ENCODE assay signal across 2 cellular contexts in the genomic region with DNA sequence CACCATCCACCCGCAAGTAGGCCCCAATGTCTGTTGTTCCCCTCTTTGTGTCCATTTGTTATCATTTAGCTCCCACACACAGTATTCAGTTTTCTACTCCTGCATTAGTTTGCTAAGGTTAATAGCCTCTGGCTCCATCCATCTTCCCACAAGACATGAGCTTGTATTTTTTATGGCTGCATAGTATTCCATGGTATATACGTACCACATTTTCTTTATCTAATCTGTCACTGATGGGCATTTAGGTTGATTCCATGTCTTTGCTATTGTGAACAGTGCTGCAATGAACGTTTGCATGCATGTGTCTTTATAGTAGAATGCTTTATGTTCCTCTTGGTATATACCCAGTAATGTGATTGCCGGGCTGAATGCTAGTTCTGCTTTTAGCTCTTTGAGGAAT.
A peak's percentile ranks its signal among the peaks of the same experiment; 100 is the strongest.
TF ChIP-seq lines count a peak whose summit lies in the region.

No MANE protein-coding gene starts in this region.

TF ChIP-seq in HEK293, 187 proteins besides CTCF, POLR2A, EP300 and RAD21 (continued from another document):
- TF ChIP-seq, protein P1, sequence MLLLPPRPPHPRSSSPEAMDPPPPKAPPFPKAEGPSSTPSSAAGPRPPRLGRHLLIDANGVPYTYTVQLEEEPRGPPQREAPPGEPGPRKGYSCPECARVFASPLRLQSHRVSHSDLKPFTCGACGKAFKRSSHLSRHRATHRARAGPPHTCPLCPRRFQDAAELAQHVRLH (tag by site-specific recombination; IDR thresholded peaks at IDR 0.05) = peak; percentile 49; the same call in 1 of the 2 replicates
- TF ChIP-seq ZNF335 (tag by site-specific recombination; conservative IDR thresholded peaks at IDR 0.05) (no peak), ZNF221 (tag by site-specific recombination; IDR thresholded peaks at IDR 0.05; ENCODE audit: borderline replicate concordance) (no peak), ZNF404 (tag by site-specific recombination; IDR thresholded peaks at IDR 0.05) (no peak), ZNF146 (tag by site-specific recombination; IDR thresholded peaks at IDR 0.05) (peak; percentile 94), SALL2 (tag by site-specific recombination; IDR thresholded peaks at IDR 0.05; ENCODE audit: borderline replicate concordance) (no peak)
- TF ChIP-seq, protein P2, sequence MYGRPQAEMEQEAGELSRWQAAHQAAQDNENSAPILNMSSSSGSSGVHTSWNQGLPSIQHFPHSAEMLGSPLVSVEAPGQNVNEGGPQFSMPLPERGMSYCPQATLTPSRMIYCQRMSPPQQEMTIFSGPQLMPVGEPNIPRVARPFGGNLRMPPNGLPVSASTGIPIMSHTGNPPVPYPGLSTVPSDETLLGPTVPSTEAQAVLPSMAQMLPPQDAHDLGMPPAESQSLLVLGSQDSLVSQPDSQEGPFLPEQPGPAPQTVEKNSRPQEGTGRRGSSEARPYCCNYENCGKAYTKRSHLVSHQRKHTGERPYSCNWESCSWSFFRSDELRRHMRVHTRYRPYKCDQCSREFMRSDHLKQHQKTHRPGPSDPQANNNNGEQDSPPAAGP (tag by site-specific recombination; IDR thresholded peaks at IDR 0.05) = no peak

TF ChIP-seq in WTC11, 78 proteins besides CTCF, POLR2A, EP300 and RAD21:
- TF ChIP-seq, protein P3, sequence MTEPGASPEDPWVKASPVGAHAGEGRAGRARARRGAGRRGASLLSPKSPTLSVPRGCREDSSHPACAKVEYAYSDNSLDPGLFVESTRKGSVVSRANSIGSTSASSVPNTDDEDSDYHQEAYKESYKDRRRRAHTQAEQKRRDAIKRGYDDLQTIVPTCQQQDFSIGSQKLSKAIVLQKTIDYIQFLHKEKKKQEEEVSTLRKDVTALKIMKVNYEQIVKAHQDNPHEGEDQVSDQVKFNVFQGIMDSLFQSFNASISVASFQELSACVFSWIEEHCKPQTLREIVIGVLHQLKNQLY (CRISPR knock-in tag; IDR thresholded peaks at IDR 0.05) = no peak
- TF ChIP-seq ZNF121 (CRISPR knock-in tag; IDR thresholded peaks at IDR 0.05) (no peak), OVOL2 (CRISPR knock-in tag; IDR thresholded peaks at IDR 0.05; ENCODE audit: borderline replicate concordance) (no peak), CREM (CRISPR knock-in tag; IDR thresholded peaks at IDR 0.05) (no peak), GTF2I (CRISPR knock-in tag; conservative IDR thresholded peaks at IDR 0.05) (peak; percentile 77; the same call in 1 of the 2 replicates)
